11 cellular contexts compared by ENCODE assay signal in genomic region chr4:184396001-184396400, GRCh38.
A peak's percentile ranks its signal among the peaks of the same experiment; 100 is the strongest.
DNase-seq lines count a peak whose midpoint lies in the region; ATAC-seq, FAIRE-seq and TF ChIP-seq lines count a peak whose summit lies in the region.
"Had no signal": no experiment of that assay in that cellular context is flagged by ENCODE, and none has a peak within 500 bp of the region (broad histone marks: within the 10 kb centered on the region; RNA-seq: fewer than 3 reads in every experiment).

No MANE protein-coding gene starts in this region.

- TF ChIP-seq CTCF in right atrium auricular region (IDR thresholded peaks at IDR 0.05) = no peak
- no peak for TF ChIP-seq CTCF in transverse colon (IDR thresholded peaks at IDR 0.05)
- no peak for TF ChIP-seq CTCF in pancreas (IDR thresholded peaks at IDR 0.05)

- H3K9me3 ChIP-seq in right atrium auricular region (no peaks in the 10 kb centered on the region), T-helper 17 cell (ENCODE audit: control insufficient read depth, low read length, poor library complexity, severe bottlenecking) (no peaks in the 10 kb centered on the region), transverse colon (no peaks in the 10 kb centered on the region), pancreas (no peaks in the 10 kb centered on the region)
- H3K9me3 ChIP-seq: ascending aorta had no signal

- peaks cover 48% of the 10 kb centered on the region for H3K36me3 ChIP-seq in right atrium auricular region
- peaks cover 0 to 42% (median 16%) of the 10 kb centered on the region in 4 donors for H3K36me3 ChIP-seq in transverse colon
- H3K36me3 ChIP-seq in pancreas = peaks cover 0 to 21% (median 0%) of the 10 kb centered on the region in 3 donors

- H3K4me3 Mint-ChIP-seq in T-helper 17 cell = no peak overlapping the region
- H3K4me3 Mint-ChIP-seq: CD4-positive, CD25-positive, alpha-beta regulatory T cell had no signal

- peaks cover 22% of the 10 kb centered on the region for H3K4me1 Mint-ChIP-seq in T-helper 17 cell

- no peaks in the 10 kb centered on the region for H3K27me3 ChIP-seq in right atrium auricular region
- H3K27me3 ChIP-seq in transverse colon = no peaks in the 10 kb centered on the region
- no peaks in the 10 kb centered on the region for H3K27me3 ChIP-seq in pancreas
- H3K27me3 ChIP-seq: ascending aorta had no signal

- no peak overlapping the region for H3K27ac Mint-ChIP-seq in T-helper 17 cell
- H3K27ac Mint-ChIP-seq: CD4-positive, CD25-positive, alpha-beta regulatory T cell had no signal

- no peak for TF ChIP-seq EP300 in transverse colon (IDR thresholded peaks at IDR 0.05; ENCODE audit: low read depth)

- H3K27ac ChIP-seq in right atrium auricular region = peak overlapping the region; percentile 49 to 79
- H3K27ac ChIP-seq in transverse colon = peak overlapping the region; percentile 21 to 63 (median 48)
- H3K27ac ChIP-seq in pancreas = no peak overlapping the region
- H3K27ac ChIP-seq: ascending aorta had no signal

- TF ChIP-seq POLR2A in transverse colon (IDR thresholded peaks at IDR 0.05) = no peak

- intact Hi-C loops in left cardiac atrium (cut with DNase I) = no loop called here
- intact Hi-C loops in transverse colon (cut with DNase I; ENCODE audit: low total_unique reads) = no loop called here
- intact Hi-C loops in pancreas (cut with DNase I) = no loop called here

- H3K36me3 Mint-ChIP-seq in T-helper 17 cell (ENCODE audit: low read depth) = peaks cover 13% of the 10 kb centered on the region

- 67 to 86% methylated on average over 1 to 14 of the region's 14 CpGs for WGBS in transverse colon (ENCODE audit: low coverage in 1 of 2), 2 donors
- 96 to 98% methylated on average over 14 of the region's 14 CpGs for WGBS in pancreas, 2 donors

- FAIRE-seq in pancreas (lab: Jason Lieb, UNC) = no peak

- peaks cover 0 to 48% of the 10 kb centered on the region in 2 donors for H3K4me1 ChIP-seq in right atrium auricular region
- H3K4me1 ChIP-seq in transverse colon = peaks cover 0 to 8% (median 4%) of the 10 kb centered on the region in 4 donors
- H3K4me1 ChIP-seq in pancreas = no peaks in the 10 kb centered on the region

- no peak for DNase-seq in right atrium auricular region (ENCODE audit: low spot score)
- no peak for DNase-seq in left cardiac atrium
- DNase-seq in T-helper 17 cell = no peak
- DNase-seq in transverse colon = no peak
- no peak for DNase-seq in OCI-M2 (lab: John Stamatoyannopoulos, UW; ENCODE audit: unreplicated experiment)
- DNase-seq in pancreas = no peak
- DNase-seq in activated CD4-positive, CD25-positive, alpha-beta regulatory T cell (lab: John Stamatoyannopoulos, UW) = no peak
- DNase-seq: CD4-positive, CD25-positive, alpha-beta regulatory T cell; NCI-H2081 treated with DMSO at 0.1 percent for 48 hours had no signal

- ATAC-seq in left cardiac atrium (no peak), HG02938 (IDR thresholded peaks at IDR 0.05; ENCODE audit: unreplicated experiment) (peak; percentile 87), T-helper 17 cell (peak; percentile 59), pancreas (no peak)

- H3K4me3 ChIP-seq in right atrium auricular region (no peak overlapping the region), transverse colon (no peak overlapping the region), pancreas (no peak overlapping the region)
- H3K4me3 ChIP-seq: ascending aorta had no signal

- no peaks in the 10 kb centered on the region for H3K27me3 Mint-ChIP-seq in T-helper 17 cell
- H3K27me3 Mint-ChIP-seq: CD4-positive, CD25-positive, alpha-beta regulatory T cell had no signal

- in situ Hi-C loops in transverse colon (cut with MboI; ENCODE audit: low pct_ligation_motif_present in 1 of 4, low pct_unique_long_range_greater_than_20kb in 1 of 4, low sequenced_read_pairs in 3 of 4) = no loop called here

Comparison
In these comparisons a context has a peak if more than half of its experiments do, and no peak if none do; other contexts are left out.
1. H3K27ac ChIP-seq: peak in right atrium auricular region (2 of 2) and transverse colon (4 of 4); none in pancreas (0 of 4).
2. ATAC-seq: peak in HG02938 (single experiment) and T-helper 17 cell (single experiment); none in left cardiac atrium (0 of 2) and pancreas (0 of 4).